Comparison of ENCODE assay signal across 10 cellular contexts in the genomic region with DNA sequence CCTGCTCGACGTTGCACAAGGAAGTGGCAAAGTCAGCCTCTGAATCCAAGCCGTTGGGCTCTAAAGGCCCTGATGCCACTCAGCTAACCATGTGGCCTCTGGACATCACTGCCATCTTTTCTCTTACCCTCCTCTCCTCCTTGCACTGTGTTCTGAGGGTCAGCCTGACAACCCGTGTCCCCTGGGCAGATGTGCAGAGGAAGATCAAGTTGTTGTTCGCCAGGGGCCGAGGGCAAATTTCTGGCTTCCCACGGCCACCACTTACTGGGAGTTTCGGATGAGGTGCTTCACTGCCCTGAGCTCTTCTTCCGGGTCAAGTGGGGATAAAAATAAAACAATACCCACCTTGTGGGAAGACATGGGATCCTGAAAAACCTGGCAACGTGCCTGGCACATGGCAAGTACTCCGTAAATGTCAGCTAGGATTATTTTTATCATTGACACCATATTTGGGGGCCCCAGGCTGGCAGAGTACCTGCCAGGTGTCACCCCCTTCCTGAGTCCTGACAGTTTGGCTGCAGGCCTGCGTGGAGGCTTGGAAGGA. TPM values are rescaled to one million over a fixed set of nuclear protein-coding genes. Genes with fewer than 3 reads are reported as not detected.
DNase-seq lines count a peak whose midpoint lies in the region; ATAC-seq and TF ChIP-seq lines count a peak whose summit lies in the region.
"Had no signal": no experiment of that assay in that cellular context is flagged by ENCODE, and none has a peak within 500 bp of the region (broad histone marks: within the 10 kb centered on the region; RNA-seq: fewer than 3 reads in every experiment).

No MANE protein-coding gene starts in this region.

- no peaks in the 10 kb centered on the region for H3K79me2 ChIP-seq in ACC112 (ENCODE audit: control insufficient read depth, insufficient read depth, low read length, unreplicated experiment)

- H3K27me3 ChIP-seq in ACC112 (ENCODE audit: insufficient read depth, low read length) (no peaks in the 10 kb centered on the region), HUES48 (ENCODE audit: control insufficient read depth, insufficient read depth, low read length) (peaks cover 8% of the 10 kb centered on the region; the same call in 1 of the 2 replicates), body of pancreas (no peaks in the 10 kb centered on the region), stomach (peaks cover 0 to 8% (median 0%) of the 10 kb centered on the region in 3 donors)

- H3K36me3 ChIP-seq in ACC112 (ENCODE audit: insufficient read depth, low read length): no peaks in the 10 kb centered on the region
- no peaks in the 10 kb centered on the region for H3K36me3 ChIP-seq in HUES48 (ENCODE audit: control insufficient read depth, insufficient read depth, low read length)
- no peaks in the 10 kb centered on the region for H3K36me3 ChIP-seq in body of pancreas (replicated peaks in 1 of 2; ENCODE audit: insufficient read depth in 1 of 2, low read depth in 2 of 2)
- no peaks in the 10 kb centered on the region for H3K36me3 ChIP-seq in stomach

- H3K9me3 ChIP-seq in HUES48 (ENCODE audit: control insufficient read depth, insufficient read depth, low read length) (no peaks in the 10 kb centered on the region), body of pancreas (no peaks in the 10 kb centered on the region), stomach (no peaks in the 10 kb centered on the region)

- no peak overlapping the region for H2AFZ ChIP-seq in ACC112 (ENCODE audit: low read length, unreplicated experiment)

- 46 to 56% methylated on average over 12 of the region's 12 CpGs for WGBS in body of pancreas, 2 donors
- 60 to 81% (median 63%) methylated on average over 12 of the region's 12 CpGs for WGBS in stomach, 5 donors

- no peak for TF ChIP-seq CTCF in body of pancreas (IDR thresholded peaks at IDR 0.05)
- TF ChIP-seq CTCF in stomach (IDR thresholded peaks at IDR 0.05): no peak

- ATAC-seq in body of pancreas: peak; percentile 21

- H3K4me3 ChIP-seq in ACC112 (ENCODE audit: low read depth, low read length) (no peak overlapping the region), HUES48 (ENCODE audit: low read depth, low read length) (no peak overlapping the region), body of pancreas (no peak overlapping the region), stomach (no peak overlapping the region)

- H3K27ac ChIP-seq in ACC112 (ENCODE audit: low read depth, low read length): peak overlapping the region; percentile 61; the same call in 1 of the 2 replicates
- H3K27ac ChIP-seq in HUES48 (ENCODE audit: low read depth, low read length): peak overlapping the region; percentile 72
- peak overlapping the region; percentile 34 to 73 (median 68) for H3K27ac ChIP-seq in body of pancreas
- peak overlapping the region in 2 of 5 donors; percentile 2 to 43 for H3K27ac ChIP-seq in stomach

- peak in 2 of 4 donors; percentile 43 to 49 for DNase-seq in body of pancreas
- peak; percentile 28 for DNase-seq in kidney tubule cell (ENCODE audit: low spot score)
- no peak for DNase-seq in ACHN
- DNase-seq in MV-4-11 (lab: John Stamatoyannopoulos, UW): no peak
- no peak for DNase-seq in activated naive CD4-positive, alpha-beta T cell treated with anti-CD3 and anti-CD28 coated beads, Interleukin-2, amount 50 U/mL, for 16 hours
- no peak for DNase-seq in stomach
- DNase-seq: activated CD8-positive, alpha-beta memory T cell treated with anti-CD3 and anti-CD28 coated beads, Interleukin-2, amount 50 U/mL, for 48 hours; anterior cingulate cortex had no signal

- TF ChIP-seq EP300 in stomach (IDR thresholded peaks at IDR 0.05): no peak

- TF ChIP-seq POLR2A in body of pancreas (IDR thresholded peaks at IDR 0.05) (no peak), stomach (IDR thresholded peaks at IDR 0.05) (no peak)

- no peak overlapping the region for H3K9ac ChIP-seq in HUES48 (ENCODE audit: low read depth, low read length)

- intact Hi-C loops in body of pancreas (cut with DNase I) (no loop called here), stomach (cut with DNase I; ENCODE audit: low total_unique reads) (no loop called here)

- peaks cover 16% of the 10 kb centered on the region for H3K4me1 ChIP-seq in ACC112 (ENCODE audit: control insufficient read depth, insufficient read depth, low read length, unreplicated experiment)
- peaks cover 36% of the 10 kb centered on the region for H3K4me1 ChIP-seq in HUES48 (ENCODE audit: control insufficient read depth, insufficient read depth, low read length)
- peaks cover 24% of the 10 kb centered on the region for H3K4me1 ChIP-seq in body of pancreas
- H3K4me1 ChIP-seq in stomach: peaks cover 13 to 57% (median 35%) of the 10 kb centered on the region in 4 donors

- in situ Hi-C loops in ACHN (cut with HindIII; ENCODE audit: low pct_ligation_motif_present, low pct_unique_long_range_greater_than_20kb, low sequenced_read_pairs): no loop called here

RNA-seq across cellular contexts. Expression of gene EPHA2, which starts 9.0 kb away (rescaled TPM):
- 10 to 100 TPM; 19.5 to 26.7 TPM for total RNA-seq in body of pancreas
- total RNA-seq in stomach: 100 to 1,000 TPM in 1 of 5 donors, 10 to 100 TPM in 3, 1 to 10 TPM in 1; 6.7 to 200 (median 42.7) TPM
- polyA plus RNA-seq in stomach: 10 to 100 TPM in 2 of 3 donors, 1 to 10 TPM in 1; 4.6 to 30.4 (median 11.0) TPM

RNA-seq across cellular contexts. Expression of gene ARHGEF19, which starts 47.6 kb away (rescaled TPM):
- total RNA-seq in body of pancreas: 10 to 100 TPM; 15.3 to 31.3 TPM
- total RNA-seq in stomach: 10 to 100 TPM in 2 of 5 donors, 1 to 10 TPM in 3; 3.5 to 17.4 (median 8.1) TPM
- polyA plus RNA-seq in stomach: 10 to 100 TPM in 1 of 3 donors, 1 to 10 TPM in 2; 9.5 to 20.1 (median 9.5) TPM
